9 cellular contexts compared by ENCODE assay signal in genomic region chr2:100730290-100730868, GRCh38.
DNase-seq lines count a peak whose midpoint lies in the region; ATAC-seq, FAIRE-seq and TF ChIP-seq lines count a peak whose summit lies in the region.
"Had no signal": no experiment of that assay in that cellular context is flagged by ENCODE, and none has a peak within 500 bp of the region (broad histone marks: within the 10 kb centered on the region; RNA-seq: fewer than 3 reads in every experiment).

No MANE protein-coding gene starts in this region.

- ATAC-seq in esophagus mucosa (peak; percentile 76), pancreas (peak; percentile 73 to 96 (median 92))

- FAIRE-seq in pancreas (lab: Jason Lieb, UNC): no peak

- no peaks in the 10 kb centered on the region for H3K4me1 ChIP-seq in pancreas
- H3K4me1 ChIP-seq in ovary (ENCODE audit: insufficient read depth): no peaks in the 10 kb centered on the region

- no peak overlapping the region for H3K4me3 Mint-ChIP-seq in Calu3 (ENCODE audit: low read depth, unreplicated experiment)

- peak; percentile 68 for TF ChIP-seq CTCF in Calu3 (IDR thresholded peaks at IDR 0.05; ENCODE audit: unreplicated experiment)
- peak in 3 of 4 donors; percentile 14 to 39 (median 35) for TF ChIP-seq CTCF in pancreas (IDR thresholded peaks at IDR 0.05)
- TF ChIP-seq CTCF in ovary (IDR thresholded peaks at IDR 0.05): no peak

- TF ChIP-seq POLR2A in ovary (IDR thresholded peaks at IDR 0.05): no peak

- H3K4me3 ChIP-seq in pancreas (no peak overlapping the region), ovary (no peak overlapping the region)

- WGBS in pancreas, 2 donors: 57 to 58% methylated on average over 6 of the region's 6 CpGs
- 66 to 76% (median 71%) methylated on average over 6 of the region's 6 CpGs for WGBS in ovary, 3 donors

- TF ChIP-seq EP300 in ovary (IDR thresholded peaks at IDR 0.05): no peak

- H3K27ac Mint-ChIP-seq in Calu3 (ENCODE audit: unreplicated experiment): no peak overlapping the region

- no peaks in the 10 kb centered on the region for H3K36me3 ChIP-seq in pancreas
- H3K36me3 ChIP-seq in ovary: no peaks in the 10 kb centered on the region
- H3K36me3 ChIP-seq: neutrophil had no signal

- intact Hi-C loops in Calu3 (cut with micrococcal nuclease; ENCODE audit: unreplicated experiment): loop anchor here (1.0 to 10.0 kb wide), 4 partner anchors 52 to 254 kb away; no protein-coding TSS in a partner anchor
- intact Hi-C loops in pancreas (cut with DNase I): loop anchor here in 2 of 3 donors (5.0 to 10.0 kb wide), 2 partner anchors 252 to 254 kb away; no protein-coding TSS in a partner anchor
- intact Hi-C loops in ovary (cut with DNase I): no loop called here

- DNase-seq in Calu3: peak; percentile 76
- DNase-seq in LHCN-M2 (ENCODE audit: low read depth): peak; percentile 70
- peak; percentile 69 for DNase-seq in activated CD4-positive, alpha-beta T cell treated with anti-CD3 and anti-CD28 coated beads for 48 hours
- DNase-seq in pancreas: peak in 5 of 6 donors; percentile 35 to 75 (median 63)
- DNase-seq in NCI-H2107 (lab: John Stamatoyannopoulos, UW): no peak
- no peak for DNase-seq in ovary
- DNase-seq in NCI-H1694 (lab: John Stamatoyannopoulos, UW): no peak

- CTCF ChIA-PET in Calu3 (lab: Charles Lee): interaction anchor here (0.5 to 1.4 kb wide), 6 partner anchors 9 to 216 kb away, joined by 3 to 4 read pairs (median 3); no protein-coding TSS in a partner anchor

- H3K4me1 Mint-ChIP-seq in Calu3 (ENCODE audit: low read depth, unreplicated experiment): peaks cover 34% of the 10 kb centered on the region

- no peaks in the 10 kb centered on the region for H3K36me3 Mint-ChIP-seq in Calu3 (ENCODE audit: insufficient read depth, unreplicated experiment)

- H3K9me3 ChIP-seq in pancreas: no peaks in the 10 kb centered on the region
- H3K9me3 ChIP-seq in ovary: peaks cover 0 to 3% of the 10 kb centered on the region in 2 donors
- H3K9me3 ChIP-seq: neutrophil had no signal

- no peaks in the 10 kb centered on the region for H3K27me3 ChIP-seq in pancreas
- no peaks in the 10 kb centered on the region for H3K27me3 ChIP-seq in ovary
- H3K27me3 ChIP-seq: neutrophil had no signal

- no peaks in the 10 kb centered on the region for H3K9me3 Mint-ChIP-seq in Calu3 (ENCODE audit: low read depth, unreplicated experiment)

- no peaks in the 10 kb centered on the region for H3K27me3 Mint-ChIP-seq in Calu3 (ENCODE audit: unreplicated experiment)

- H3K27ac ChIP-seq in pancreas (no peak overlapping the region), ovary (no peak overlapping the region)
- H3K27ac ChIP-seq: neutrophil had no signal

- no TSS peak for BruUV-seq in Calu3 (replicated peaks; lab: Mats Ljungman, UMichigan)

Comparison
In these comparisons a context has a peak if more than half of its experiments do, and no peak if none do; other contexts are left out.
1. DNase-seq: peak in Calu3 (single experiment), LHCN-M2 (single experiment), activated CD4-positive, alpha-beta T cell treated with anti-CD3 and anti-CD28 coated beads for 48 hours (single experiment) and pancreas (5 of 6); none in NCI-H2107 (single experiment), ovary (0 of 5) and NCI-H1694 (single experiment).
2. CTCF ChIP-seq: peak in Calu3 (single experiment) and pancreas (3 of 4); none in ovary (0 of 3).
3. intact Hi-C loops: an anchor here in Calu3 (1.0 to 10.0 kb wide) and pancreas (5.0 to 10.0 kb wide); none called in ovary.